ENCODE assay signal across 21 cellular contexts in the genomic region with DNA sequence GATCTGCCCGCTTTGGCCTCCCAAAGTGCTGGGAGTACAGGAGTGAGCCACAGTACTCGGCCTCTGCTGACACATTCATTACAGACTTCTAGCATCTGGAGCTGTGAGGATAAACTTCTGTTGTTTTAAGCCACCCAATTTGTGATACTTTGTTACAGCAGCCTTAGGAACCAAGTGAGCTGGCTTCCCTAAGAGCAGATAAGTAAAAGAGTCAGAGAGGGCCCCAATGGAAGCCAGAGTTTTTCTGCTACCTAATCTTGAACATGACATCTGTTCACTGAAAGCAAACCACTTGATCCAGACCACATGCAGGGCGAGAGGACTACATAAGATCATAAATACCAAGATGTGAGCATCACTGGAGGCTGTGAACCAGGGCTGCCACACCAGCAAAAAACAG. TPM values are rescaled to one million over a fixed set of nuclear protein-coding genes. Genes with fewer than 3 reads are reported as not detected.
A peak's percentile ranks its signal among the peaks of the same experiment; 100 is the strongest.
DNase-seq lines count a peak whose midpoint lies in the region; ATAC-seq and TF ChIP-seq lines count a peak whose summit lies in the region.
"Had no signal": no experiment of that assay in that cellular context is flagged by ENCODE, and none has a peak within 500 bp of the region (broad histone marks: within the 10 kb centered on the region; RNA-seq: fewer than 3 reads in every experiment).

No MANE protein-coding gene starts in this region.

- H3K36me3 ChIP-seq in SK-N-MC (ENCODE audit: insufficient read depth, low read length): peaks cover 15% of the 10 kb centered on the region
- H3K36me3 ChIP-seq: ovary, right lobe of liver had no signal

- no peaks in the 10 kb centered on the region for H3K9me3 Mint-ChIP-seq in activated naive CD8-positive, alpha-beta T cell (ENCODE audit: low read depth)
- no peaks in the 10 kb centered on the region for H3K9me3 Mint-ChIP-seq in activated naive CD8-positive, alpha-beta T cell treated with anti-CD3 and anti-CD28 coated beads, Interleukin-2, amount 50 U/mL, for 24 hours
- no peaks in the 10 kb centered on the region for H3K9me3 Mint-ChIP-seq in type B pancreatic cell
- H3K9me3 Mint-ChIP-seq in nephron progenitor cell: peaks cover 16% of the 10 kb centered on the region

- H3K4me3 ChIP-seq in SK-N-MC: no peak overlapping the region
- H3K4me3 ChIP-seq in fibroblast of villous mesenchyme (ENCODE audit: low read depth, low read length): no peak overlapping the region
- H3K4me3 ChIP-seq: BLaER1 treated with 17β-estradiol and CSF1 and Interleukin-3, amounts not matched to agents 10 nM and 100 nM; lung; ovary; right lobe of liver; upper lobe of left lung had no signal

- no peak for TF ChIP-seq CTCF in fibroblast of villous mesenchyme (IDR thresholded peaks at IDR 0.05; ENCODE audit: insufficient read depth, low read depth, low read length)
- no peak for TF ChIP-seq CTCF in type B pancreatic cell (conservative IDR thresholded peaks at IDR 0.05)
- no peak for TF ChIP-seq CTCF in nephron progenitor cell (IDR thresholded peaks at IDR 0.05)

- no peak for DNase-seq in activated naive CD8-positive, alpha-beta T cell treated with anti-CD3 and anti-CD28 coated beads, Interleukin-2, amount 50 U/mL, for 24 hours
- DNase-seq in SK-N-MC (ENCODE audit: low read depth, low spot score) (no peak), fibroblast of villous mesenchyme (ENCODE audit: low read depth) (peak; percentile 34), type B pancreatic cell (ENCODE audit: extremely low spot score, unreplicated experiment) (no peak), nephron progenitor cell (no peak), ecto neural progenitor cell (ENCODE audit: low spot score) (no peak)
- DNase-seq: activated naive CD4-positive, alpha-beta T cell treated with anti-CD3 and anti-CD28 coated beads, Interleukin-2, amount 10 ng/mL, durations not matched to agents 7 days and 5 days; foreskin melanocyte; NCI-H2081; NCI-H526 treated with DMSO at 0.1 percent for 48 hours; ovary; right lobe of liver; Right ventricle myocardium superior; stimulated activated CD4-positive, alpha-beta T cell treated with anti-CD3 and anti-CD28 coated beads, Interleukin-15, amount 100 ng/mL, for 24 hours; SW 1271 had no signal

- no peak overlapping the region for H3K9ac ChIP-seq in SK-N-MC (ENCODE audit: insufficient read length)
- H3K9ac ChIP-seq: BLaER1 treated with 17β-estradiol and CSF1 and Interleukin-3, amounts not matched to agents 10 nM and 100 nM had no signal

- no peaks in the 10 kb centered on the region for H3K27me3 Mint-ChIP-seq in activated naive CD8-positive, alpha-beta T cell
- no peaks in the 10 kb centered on the region for H3K27me3 Mint-ChIP-seq in activated naive CD8-positive, alpha-beta T cell treated with anti-CD3 and anti-CD28 coated beads, Interleukin-2, amount 50 U/mL, for 24 hours
- H3K27me3 Mint-ChIP-seq in type B pancreatic cell (no peaks in the 10 kb centered on the region), nephron progenitor cell (ENCODE audit: low read depth, poor library complexity) (peaks cover 10% of the 10 kb centered on the region)

- H3K36me3 Mint-ChIP-seq in activated naive CD8-positive, alpha-beta T cell: peaks cover 3% of the 10 kb centered on the region
- peaks cover 33% of the 10 kb centered on the region for H3K36me3 Mint-ChIP-seq in activated naive CD8-positive, alpha-beta T cell treated with anti-CD3 and anti-CD28 coated beads, Interleukin-2, amount 50 U/mL, for 24 hours (ENCODE audit: low read depth)
- H3K36me3 Mint-ChIP-seq in type B pancreatic cell (peaks cover 31% of the 10 kb centered on the region), nephron progenitor cell (ENCODE audit: low read depth) (peaks cover 41% of the 10 kb centered on the region)

- 0 out of 2 replicates have a peak overlapping the region, but pooled peaks have one; percentile 13 for H3K27ac ChIP-seq in SK-N-MC
- H3K27ac ChIP-seq: BLaER1 treated with 17β-estradiol and CSF1 and Interleukin-3, amounts not matched to agents 10 nM and 100 nM; epithelial cell of prostate; ovary; right lobe of liver had no signal

- peaks cover 44% of the 10 kb centered on the region for H3K4me1 Mint-ChIP-seq in activated naive CD8-positive, alpha-beta T cell (ENCODE audit: low read depth)
- H3K4me1 Mint-ChIP-seq in activated naive CD8-positive, alpha-beta T cell treated with anti-CD3 and anti-CD28 coated beads, Interleukin-2, amount 50 U/mL, for 24 hours: peaks cover 37% of the 10 kb centered on the region
- H3K4me1 Mint-ChIP-seq in type B pancreatic cell (ENCODE audit: unreplicated experiment): peaks cover 20% of the 10 kb centered on the region
- peaks cover 37% of the 10 kb centered on the region for H3K4me1 Mint-ChIP-seq in nephron progenitor cell

- peak overlapping the region; percentile 15 for H3K4me3 Mint-ChIP-seq in activated naive CD8-positive, alpha-beta T cell
- no peak overlapping the region for H3K4me3 Mint-ChIP-seq in activated naive CD8-positive, alpha-beta T cell treated with anti-CD3 and anti-CD28 coated beads, Interleukin-2, amount 50 U/mL, for 24 hours
- H3K4me3 Mint-ChIP-seq in type B pancreatic cell (peak overlapping the region; percentile 20), nephron progenitor cell (no peak overlapping the region)

- H3K9me3 ChIP-seq in SK-N-MC (ENCODE audit: low read depth, low read length): no peaks in the 10 kb centered on the region
- H3K9me3 ChIP-seq: BLaER1 treated with 17β-estradiol and CSF1 and Interleukin-3, amounts not matched to agents 10 nM and 100 nM; ovary; right lobe of liver; upper lobe of left lung had no signal

- no peak for ATAC-seq in activated naive CD8-positive, alpha-beta T cell treated with anti-CD3 and anti-CD28 coated beads, Interleukin-2, amount 50 U/mL, for 24 hours
- no peak for ATAC-seq in HG03139 (IDR thresholded peaks at IDR 0.05; ENCODE audit: unreplicated experiment)
- ATAC-seq: right lobe of liver had no signal

- peak overlapping the region; percentile 73 for H3K27ac Mint-ChIP-seq in activated naive CD8-positive, alpha-beta T cell
- no peak overlapping the region for H3K27ac Mint-ChIP-seq in activated naive CD8-positive, alpha-beta T cell treated with anti-CD3 and anti-CD28 coated beads, Interleukin-2, amount 50 U/mL, for 24 hours
- H3K27ac Mint-ChIP-seq in type B pancreatic cell: peak overlapping the region; percentile 25
- H3K27ac Mint-ChIP-seq in nephron progenitor cell: no peak overlapping the region
- H3K27ac Mint-ChIP-seq: activated naive CD4-positive, alpha-beta T cell treated with anti-CD3 and anti-CD28 coated beads, Interleukin-2, amount 10 ng/mL, durations not matched to agents 7 days and 5 days had no signal

RNA-seq across cellular contexts. Expression of gene MAPKAPK5, which starts 3.7 kb away (rescaled TPM):
- total RNA-seq in fibroblast of villous mesenchyme (32.4 and 34.1 TPM in 2 replicates), type B pancreatic cell (ENCODE audit: low replicate concordance) (54.1 and 61.4 TPM in 2 replicates)

Comparison
In these comparisons a context has a peak if more than half of its experiments do, and no peak if none do; other contexts are left out.
1. H3K27ac Mint-ChIP-seq: peak in activated naive CD8-positive, alpha-beta T cell (single experiment) and type B pancreatic cell (single experiment); none in activated naive CD8-positive, alpha-beta T cell treated with anti-CD3 and anti-CD28 coated beads, Interleukin-2, amount 50 U/mL, for 24 hours (single experiment) and nephron progenitor cell (single experiment).
2. H3K4me3 Mint-ChIP-seq: peak in activated naive CD8-positive, alpha-beta T cell (single experiment) and type B pancreatic cell (single experiment); none in activated naive CD8-positive, alpha-beta T cell treated with anti-CD3 and anti-CD28 coated beads, Interleukin-2, amount 50 U/mL, for 24 hours (single experiment) and nephron progenitor cell (single experiment).